ENCODE assay signal across 20 cellular contexts in genomic region chr19:33203529-33203928, GRCh38. TPM values are rescaled to one million over a fixed set of nuclear protein-coding genes. Genes with fewer than 3 reads are reported as not detected.
DNase-seq lines count a peak whose midpoint lies in the region; ATAC-seq, FAIRE-seq and TF ChIP-seq lines count a peak whose summit lies in the region.
"Had no signal": no experiment of that assay in that cellular context is flagged by ENCODE, and none has a peak within 500 bp of the region (broad histone marks: within the 10 kb centered on the region; RNA-seq: fewer than 3 reads in every experiment).

No MANE protein-coding gene starts in this region.

- H3K27me3 ChIP-seq in right atrium auricular region (no peaks in the 10 kb centered on the region), H7 (ENCODE audit: control insufficient read depth, insufficient read depth, low read length) (no peaks in the 10 kb centered on the region), trophoblast cell (ENCODE audit: insufficient read depth, low read length) (no peaks in the 10 kb centered on the region)
- H3K27me3 ChIP-seq: BE2C had no signal

- no peak for FAIRE-seq in kidney (lab: Jason Lieb, UNC)
- FAIRE-seq: A204.1, D721Med, G401.6, GM19239 had no signal

- WGBS in trophoblast cell (ENCODE audit: extremely low coverage, insufficient coverage, insufficient read length) = no CpG with 5 or more reads among the region's 6 CpGs

- H3K9me3 ChIP-seq in right atrium auricular region (no peaks in the 10 kb centered on the region), kidney (ENCODE audit: control insufficient read depth in 1 of 2, low read length in 2 of 2) (no peaks in the 10 kb centered on the region), trophoblast cell (ENCODE audit: insufficient read depth, low read depth, low read length) (peaks cover 3% of the 10 kb centered on the region)
- H3K9me3 ChIP-seq: BE2C had no signal

- H4K12ac ChIP-seq in trophoblast cell (ENCODE audit: low read depth, low read length) = no peak overlapping the region

- H3K36me3 ChIP-seq in right atrium auricular region = peaks cover 7% of the 10 kb centered on the region
- peaks cover 4% of the 10 kb centered on the region for H3K36me3 ChIP-seq in H7 (replicated peaks; ENCODE audit: control insufficient read depth, insufficient read depth, low read length)
- H3K36me3 ChIP-seq in kidney (ENCODE audit: control insufficient read depth in 1 of 2, insufficient read depth in 2 of 2, low read length in 2 of 2) = peaks cover 0 to 5% of the 10 kb centered on the region in 2 donors
- peaks cover 4 to 6% of the 10 kb centered on the region in 2 experiments for H3K36me3 ChIP-seq in trophoblast cell (ENCODE audit: control insufficient read depth in 1 of 2, insufficient read depth in 2 of 2, low read length in 2 of 2)

- no peak overlapping the region for H4K91ac ChIP-seq in trophoblast cell (ENCODE audit: low read depth, low read length)

- no peak overlapping the region for H3K18ac ChIP-seq in trophoblast cell (ENCODE audit: low read length)

- H3K4me1 ChIP-seq in right atrium auricular region (no peaks in the 10 kb centered on the region), kidney (ENCODE audit: control insufficient read depth in 1 of 2, insufficient read depth in 1 of 2, low read depth in 1 of 2, low read length in 2 of 2) (peaks cover 0 to 2% of the 10 kb centered on the region in 2 donors), trophoblast cell (ENCODE audit: control insufficient read depth in 1 of 2, insufficient read depth in 2 of 2, low read length in 2 of 2) (no peaks in the 10 kb centered on the region)
- H3K4me1 ChIP-seq: BE2C had no signal

- H2BK12ac ChIP-seq in trophoblast cell (ENCODE audit: low read length) = no peak overlapping the region

- ATAC-seq in Right ventricle myocardium superior (ENCODE audit: poor library complexity) (no peak), HG03521 (IDR thresholded peaks at IDR 0.05; ENCODE audit: unreplicated experiment) (no peak)
- no peak for ATAC-seq in stimulated activated naive CD8-positive, alpha-beta T cell treated with anti-CD3 and anti-CD28 coated beads, Interleukin-15, Interleukin-2, amounts not matched to agents 100 U/mL and 50 U/mL, for 24 hours

- H3K27ac ChIP-seq in right atrium auricular region (no peak overlapping the region), kidney (ENCODE audit: low read depth in 2 of 2, low read length in 2 of 2) (no peak overlapping the region), trophoblast cell (ENCODE audit: low read depth, low read length) (no peak overlapping the region)
- H3K27ac ChIP-seq: GM23248 had no signal

- H2AFZ ChIP-seq in trophoblast cell (ENCODE audit: insufficient read depth, low read length, poor library complexity) = no peak overlapping the region
- H2AFZ ChIP-seq: GM23248 had no signal

- TF ChIP-seq CTCF in right atrium auricular region (IDR thresholded peaks at IDR 0.05) = no peak
- no peak for TF ChIP-seq CTCF in kidney (IDR thresholded peaks at IDR 0.05; ENCODE audit: borderline replicate concordance, extremely low read depth, insufficient read depth)

- H3K4me3 ChIP-seq in right atrium auricular region = no peak overlapping the region
- no peak overlapping the region for H3K4me3 ChIP-seq in H7 (ENCODE audit: insufficient read depth, low read depth, low read length)
- no peak overlapping the region for H3K4me3 ChIP-seq in kidney (ENCODE audit: low read length in 2 of 2)
- H3K4me3 ChIP-seq in trophoblast cell (ENCODE audit: low read depth, low read length) = peak overlapping the region; percentile 26
- H3K4me3 ChIP-seq: GM23248 had no signal

- no peak overlapping the region for H3K4ac ChIP-seq in trophoblast cell (ENCODE audit: low read depth, low read length)

- no peak overlapping the region for H3K14ac ChIP-seq in trophoblast cell (ENCODE audit: low read length)

- H3K23ac ChIP-seq in trophoblast cell (ENCODE audit: low read length) = no peak overlapping the region

- no peaks in the 10 kb centered on the region for H3K79me2 ChIP-seq in trophoblast cell (ENCODE audit: control insufficient read depth, insufficient read depth, low read length, poor library complexity)

- intact Hi-C loops in Right ventricle myocardium superior (cut with DNase I) = no loop called here
- intact Hi-C loops in kidney (cut with DNase I) = no loop called here

- no peak overlapping the region for H2BK5ac ChIP-seq in trophoblast cell (ENCODE audit: low read depth, low read length, poor library complexity)

- DNase-seq in Right ventricle myocardium superior (peak; percentile 30), right atrium auricular region (ENCODE audit: low spot score) (no peak), H7 (peak; percentile 35), kidney (peak; percentile 44), trophoblast cell (no peak)
- DNase-seq in stimulated activated naive CD8-positive, alpha-beta T cell treated with anti-CD3 and anti-CD28 coated beads, Interleukin-15, Interleukin-2, amounts not matched to agents 100 U/mL and 50 U/mL, for 24 hours = no peak
- DNase-seq: ACHN; BE2C; C1 segment of cervical spinal cord; CD4-positive, CD25-positive, alpha-beta regulatory T cell; COR-L47; GM23248; HCEC 1CT had no signal

- no peak overlapping the region for H4K8ac ChIP-seq in trophoblast cell (ENCODE audit: low read depth, low read length)

- no peaks in the 10 kb centered on the region for H3K79me1 ChIP-seq in trophoblast cell (ENCODE audit: low read length)

- H2BK120ac ChIP-seq in trophoblast cell (ENCODE audit: insufficient read depth, low read length, poor library complexity) = no peak overlapping the region

- no peak overlapping the region for H3K4me2 ChIP-seq in trophoblast cell (ENCODE audit: low read length)

- no peak overlapping the region for H2AK5ac ChIP-seq in trophoblast cell (ENCODE audit: low read length)

- H3K9ac ChIP-seq in kidney (ENCODE audit: low read length in 2 of 2) = no peak overlapping the region
- H3K9ac ChIP-seq in trophoblast cell (ENCODE audit: low read length) = no peak overlapping the region
- H3K9ac ChIP-seq: GM23248 had no signal

RNA-seq across cellular contexts. Expression of gene LRP3, which starts 9.4 kb away (rescaled TPM):
- total RNA-seq in Right ventricle myocardium superior (16.4 TPM), right atrium auricular region (10 to 100 TPM; 16.3 to 22.2 TPM), kidney (23.8 TPM)
- 54.8 and 57.7 TPM in 2 replicates for total RNA-seq in H7 (2014; rRNA removed; shearing (Covaris generic))
- polyA plus RNA-seq in kidney (ENCODE audit: insufficient read depth, low read depth, low replicate concordance) = 13.9 TPM
- polyA plus RNA-seq in trophoblast cell (2013) = 6.9 and 8.1 TPM in 2 replicates
- total RNA-seq: CD4-positive, CD25-positive, alpha-beta regulatory T cell had no signal
- polyA plus RNA-seq: CD4-positive, CD25-positive, alpha-beta regulatory T cell; CD8-positive, alpha-beta memory T cell had no signal

RNA-seq across cellular contexts. Expression of gene SLC7A10, which starts 22.1 kb away (rescaled TPM):
- 0.13 TPM for total RNA-seq in Right ventricle myocardium superior
- total RNA-seq in right atrium auricular region = under 1 TPM in 1 of 2 donors, not detected in 1; 0.79 TPM
- total RNA-seq in H7 (2014; rRNA removed; shearing (Covaris generic)) = 2.4 and 3.0 TPM in 2 replicates
- not detected for total RNA-seq in kidney
- 0.41 TPM for polyA plus RNA-seq in kidney (ENCODE audit: insufficient read depth, low read depth, low replicate concordance)
- 0.81 and 0.99 TPM in 2 replicates for polyA plus RNA-seq in trophoblast cell (2013)
- total RNA-seq: CD4-positive, CD25-positive, alpha-beta regulatory T cell; CD8-positive, alpha-beta memory T cell; GM23248; H4 had no signal
- polyA plus RNA-seq: CD8-positive, alpha-beta memory T cell; GM23248 had no signal

Comparison
In these comparisons a context has a peak if more than half of its experiments do, and no peak if none do; other contexts are left out.
1. DNase-seq: peak in Right ventricle myocardium superior (single experiment), H7 (single experiment) and kidney (single experiment); none in right atrium auricular region (single experiment), trophoblast cell (0 of 2) and stimulated activated naive CD8-positive, alpha-beta T cell treated with anti-CD3 and anti-CD28 coated beads, Interleukin-15, Interleukin-2, amounts not matched to agents 100 U/mL and 50 U/mL, for 24 hours (single experiment).